ENCODE assay signal across 22 cellular contexts in the genomic region with DNA sequence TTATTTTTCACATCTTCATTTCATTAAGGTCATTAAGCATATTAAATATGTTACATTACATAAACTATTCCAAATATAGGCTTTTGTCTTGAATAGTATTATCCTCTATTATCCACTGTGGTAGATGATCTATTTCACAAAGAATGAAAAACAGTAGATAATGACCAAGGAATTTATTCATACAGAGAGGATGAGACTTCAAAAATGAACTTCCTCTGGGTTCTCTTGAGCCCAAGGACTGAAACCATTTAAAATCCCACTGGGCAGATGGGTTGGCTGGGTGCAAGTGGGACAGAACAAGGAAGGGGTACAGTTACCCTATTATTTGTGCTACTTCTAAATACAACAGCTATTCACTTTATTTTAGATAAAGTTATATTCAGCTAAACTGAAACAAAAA. TPM values are rescaled to one million over a fixed set of nuclear protein-coding genes. Genes with fewer than 3 reads are reported as not detected.
A peak's percentile ranks its signal among the peaks of the same experiment; 100 is the strongest.
DNase-seq lines count a peak whose midpoint lies in the region; ATAC-seq and TF ChIP-seq lines count a peak whose summit lies in the region.
"Had no signal": no experiment of that assay in that cellular context is flagged by ENCODE, and none has a peak within 500 bp of the region (broad histone marks: within the 10 kb centered on the region; RNA-seq: fewer than 3 reads in every experiment).

No MANE protein-coding gene starts in this region.

- H3K27me3 ChIP-seq in skeletal muscle satellite cell (ENCODE audit: control insufficient read depth, insufficient read depth, low read length), result no peaks in the 10 kb centered on the region
- H3K27me3 ChIP-seq: esophagus muscularis mucosa, ovary, right atrium auricular region, upper lobe of left lung had no signal

- no peaks in the 10 kb centered on the region for H3K9me3 ChIP-seq in skeletal muscle satellite cell (replicated peaks; ENCODE audit: low read length)
- H3K9me3 ChIP-seq: esophagus muscularis mucosa, ovary, right atrium auricular region, upper lobe of left lung had no signal

- H3K4me1 ChIP-seq in skeletal muscle satellite cell (ENCODE audit: control insufficient read depth, insufficient read depth, low read length), result peaks cover 58% of the 10 kb centered on the region
- H3K4me1 ChIP-seq: right atrium auricular region had no signal

- peak overlapping the region; percentile 44 for H3K4me2 ChIP-seq in skeletal muscle satellite cell (ENCODE audit: low read length)

- H3K9ac ChIP-seq in skeletal muscle satellite cell (ENCODE audit: low read depth, low read length), result no peak overlapping the region

- peak; percentile 82 for ATAC-seq in SK-N-SH treated with all-trans-retinoic acid at 6 μM for 48 hours
- ATAC-seq in HG03280 (IDR thresholded peaks at IDR 0.05; ENCODE audit: unreplicated experiment), result no peak
- ATAC-seq: activated CD8-positive, alpha-beta memory T cell treated with anti-CD3 and anti-CD28 coated beads, Interleukin-2, amount 10 ng/mL, durations not matched to agents 7 days and 5 days; CD8-positive, alpha-beta T cell; natural killer cell; T-helper 17 cell had no signal

- no peak overlapping the region for H3K4me3 ChIP-seq in fibroblast of pulmonary artery (replicated peaks; ENCODE audit: low read depth, low read length)
- no peak overlapping the region for H3K4me3 ChIP-seq in skeletal muscle satellite cell (ENCODE audit: low read length)
- H3K4me3 ChIP-seq: esophagus muscularis mucosa, ovary, right atrium auricular region, upper lobe of left lung had no signal

- no peaks in the 10 kb centered on the region for H3K36me3 ChIP-seq in skeletal muscle satellite cell (ENCODE audit: insufficient read depth, low read length)
- H3K36me3 ChIP-seq: esophagus muscularis mucosa, ovary, right atrium auricular region, upper lobe of left lung had no signal

- peak; percentile 81 for DNase-seq in EH (ENCODE audit: low read depth)
- peak; percentile 24 for DNase-seq in fibroblast of pulmonary artery (ENCODE audit: low read depth)
- DNase-seq in amygdala (lab: John Stamatoyannopoulos, UW), result no peak
- no peak for DNase-seq in stimulated activated CD4-positive, alpha-beta T cell treated with anti-CD3 and anti-CD28 coated beads, Interleukin-12 subunit alpha, Interleukin-12 subunit beta, amount 100 ng/mL, for 4 hours
- DNase-seq: activated CD4-positive, alpha-beta T cell treated with anti-CD3 and anti-CD28 coated beads, Interleukin-2, amount 10 ng/mL, durations not matched to agents 7 days and 5 days; activated CD8-positive, alpha-beta memory T cell treated with anti-CD3 and anti-CD28 coated beads, Interleukin-2, amount 10 ng/mL, durations not matched to agents 7 days and 5 days; activated naive CD4-positive, alpha-beta T cell treated with anti-CD3 and anti-CD28 coated beads, Interleukin-2, amount 50 U/mL, for 16 hours; CD8-positive, alpha-beta T cell; effector memory CD4-positive, alpha-beta T cell; mesendoderm; natural killer cell; NCI-H1417; NCI-H510A treated with DMSO at 0.1 percent for 48 hours; ovary; stimulated activated CD4-positive, alpha-beta T cell treated with anti-CD3 and anti-CD28 coated beads, Interleukin-15, amount 100 ng/mL, for 24 hours; T-helper 17 cell; upper lobe of left lung had no signal

- TF ChIP-seq CTCF in fibroblast of pulmonary artery (IDR thresholded peaks at IDR 0.05; ENCODE audit: low read length, missing control alignments), result no peak

TF ChIP-seq in SK-N-SH treated with all-trans-retinoic acid at 6 μM for 48 hours, 23 proteins besides CTCF, POLR2A, EP300 and RAD21:
- TF ChIP-seq RARB (CRISPR knock-in tag; IDR thresholded peaks at IDR 0.05) (no peak), ZFP3 (CRISPR knock-in tag; IDR thresholded peaks at IDR 0.05) (no peak), PPARA (CRISPR knock-in tag; IDR thresholded peaks at IDR 0.05; ENCODE audit: borderline replicate concordance) (no peak), ZNF70 (CRISPR knock-in tag; IDR thresholded peaks at IDR 0.05) (no peak), TOX (CRISPR knock-in tag; IDR thresholded peaks at IDR 0.05; ENCODE audit: borderline replicate concordance) (no peak), ESRRG (CRISPR knock-in tag; IDR thresholded peaks at IDR 0.05) (no peak), TCF4 (CRISPR knock-in tag; IDR thresholded peaks at IDR 0.05; ENCODE audit: borderline replicate concordance) (no peak), ARNTL (CRISPR knock-in tag; IDR thresholded peaks at IDR 0.05; ENCODE audit: borderline replicate concordance, low read depth) (no peak), ZC3H10 (CRISPR knock-in tag; IDR thresholded peaks at IDR 0.05) (no peak), ZFP30 (CRISPR knock-in tag; IDR thresholded peaks at IDR 0.05) (no peak), BACH2 (CRISPR knock-in tag; IDR thresholded peaks at IDR 0.05; ENCODE audit: borderline replicate concordance) (no peak), CSDC2 (CRISPR knock-in tag; IDR thresholded peaks at IDR 0.05) (no peak), OSR1 (CRISPR knock-in tag; IDR thresholded peaks at IDR 0.05) (no peak), GLIS3 (CRISPR knock-in tag; IDR thresholded peaks at IDR 0.05) (no peak), ISL1 (CRISPR knock-in tag; IDR thresholded peaks at IDR 0.05) (no peak; the same call in 1 of the 2 replicates), ZNF8 (CRISPR knock-in tag; IDR thresholded peaks at IDR 0.05) (no peak)
- TF ChIP-seq, protein P1, sequence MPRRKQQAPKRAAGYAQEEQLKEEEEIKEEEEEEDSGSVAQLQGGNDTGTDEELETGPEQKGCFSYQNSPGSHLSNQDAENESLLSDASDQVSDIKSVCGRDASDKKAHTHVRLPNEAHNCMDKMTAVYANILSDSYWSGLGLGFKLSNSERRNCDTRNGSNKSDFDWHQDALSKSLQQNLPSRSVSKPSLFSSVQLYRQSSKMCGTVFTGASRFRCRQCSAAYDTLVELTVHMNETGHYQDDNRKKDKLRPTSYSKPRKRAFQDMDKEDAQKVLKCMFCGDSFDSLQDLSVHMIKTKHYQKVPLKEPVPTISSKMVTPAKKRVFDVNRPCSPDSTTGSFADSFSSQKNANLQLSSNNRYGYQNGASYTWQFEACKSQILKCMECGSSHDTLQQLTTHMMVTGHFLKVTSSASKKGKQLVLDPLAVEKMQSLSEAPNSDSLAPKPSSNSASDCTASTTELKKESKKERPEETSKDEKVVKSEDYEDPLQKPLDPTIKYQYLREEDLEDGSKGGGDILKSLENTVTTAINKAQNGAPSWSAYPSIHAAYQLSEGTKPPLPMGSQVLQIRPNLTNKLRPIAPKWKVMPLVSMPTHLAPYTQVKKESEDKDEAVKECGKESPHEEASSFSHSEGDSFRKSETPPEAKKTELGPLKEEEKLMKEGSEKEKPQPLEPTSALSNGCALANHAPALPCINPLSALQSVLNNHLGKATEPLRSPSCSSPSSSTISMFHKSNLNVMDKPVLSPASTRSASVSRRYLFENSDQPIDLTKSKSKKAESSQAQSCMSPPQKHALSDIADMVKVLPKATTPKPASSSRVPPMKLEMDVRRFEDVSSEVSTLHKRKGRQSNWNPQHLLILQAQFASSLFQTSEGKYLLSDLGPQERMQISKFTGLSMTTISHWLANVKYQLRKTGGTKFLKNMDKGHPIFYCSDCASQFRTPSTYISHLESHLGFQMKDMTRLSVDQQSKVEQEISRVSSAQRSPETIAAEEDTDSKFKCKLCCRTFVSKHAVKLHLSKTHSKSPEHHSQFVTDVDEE (CRISPR knock-in tag; IDR thresholded peaks at IDR 0.05), result no peak
- TF ChIP-seq, protein P2, sequence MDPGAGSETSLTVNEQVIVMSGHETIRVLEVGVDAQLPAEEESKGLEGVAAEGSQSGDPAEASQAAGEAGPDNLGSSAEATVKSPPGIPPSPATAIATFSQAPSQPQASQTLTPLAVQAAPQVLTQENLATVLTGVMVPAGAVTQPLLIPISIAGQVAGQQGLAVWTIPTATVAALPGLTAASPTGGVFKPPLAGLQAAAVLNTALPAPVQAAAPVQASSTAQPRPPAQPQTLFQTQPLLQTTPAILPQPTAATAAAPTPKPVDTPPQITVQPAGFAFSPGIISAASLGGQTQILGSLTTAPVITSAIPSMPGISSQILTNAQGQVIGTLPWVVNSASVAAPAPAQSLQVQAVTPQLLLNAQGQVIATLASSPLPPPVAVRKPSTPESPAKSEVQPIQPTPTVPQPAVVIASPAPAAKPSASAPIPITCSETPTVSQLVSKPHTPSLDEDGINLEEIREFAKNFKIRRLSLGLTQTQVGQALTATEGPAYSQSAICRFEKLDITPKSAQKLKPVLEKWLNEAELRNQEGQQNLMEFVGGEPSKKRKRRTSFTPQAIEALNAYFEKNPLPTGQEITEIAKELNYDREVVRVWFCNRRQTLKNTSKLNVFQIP (CRISPR knock-in tag; IDR thresholded peaks at IDR 0.05; ENCODE audit: borderline replicate concordance, low read depth), result no peak
- TF ChIP-seq, protein P3, sequence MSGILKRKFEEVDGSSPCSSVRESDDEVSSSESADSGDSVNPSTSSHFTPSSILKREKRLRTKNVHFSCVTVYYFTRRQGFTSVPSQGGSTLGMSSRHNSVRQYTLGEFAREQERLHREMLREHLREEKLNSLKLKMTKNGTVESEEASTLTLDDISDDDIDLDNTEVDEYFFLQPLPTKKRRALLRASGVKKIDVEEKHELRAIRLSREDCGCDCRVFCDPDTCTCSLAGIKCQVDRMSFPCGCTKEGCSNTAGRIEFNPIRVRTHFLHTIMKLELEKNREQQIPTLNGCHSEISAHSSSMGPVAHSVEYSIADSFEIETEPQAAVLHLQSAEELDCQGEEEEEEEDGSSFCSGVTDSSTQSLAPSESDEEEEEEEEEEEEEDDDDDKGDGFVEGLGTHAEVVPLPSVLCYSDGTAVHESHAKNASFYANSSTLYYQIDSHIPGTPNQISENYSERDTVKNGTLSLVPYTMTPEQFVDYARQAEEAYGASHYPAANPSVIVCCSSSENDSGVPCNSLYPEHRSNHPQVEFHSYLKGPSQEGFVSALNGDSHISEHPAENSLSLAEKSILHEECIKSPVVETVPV (CRISPR knock-in tag; IDR thresholded peaks at IDR 0.05), result no peak
- TF ChIP-seq, protein P4, sequence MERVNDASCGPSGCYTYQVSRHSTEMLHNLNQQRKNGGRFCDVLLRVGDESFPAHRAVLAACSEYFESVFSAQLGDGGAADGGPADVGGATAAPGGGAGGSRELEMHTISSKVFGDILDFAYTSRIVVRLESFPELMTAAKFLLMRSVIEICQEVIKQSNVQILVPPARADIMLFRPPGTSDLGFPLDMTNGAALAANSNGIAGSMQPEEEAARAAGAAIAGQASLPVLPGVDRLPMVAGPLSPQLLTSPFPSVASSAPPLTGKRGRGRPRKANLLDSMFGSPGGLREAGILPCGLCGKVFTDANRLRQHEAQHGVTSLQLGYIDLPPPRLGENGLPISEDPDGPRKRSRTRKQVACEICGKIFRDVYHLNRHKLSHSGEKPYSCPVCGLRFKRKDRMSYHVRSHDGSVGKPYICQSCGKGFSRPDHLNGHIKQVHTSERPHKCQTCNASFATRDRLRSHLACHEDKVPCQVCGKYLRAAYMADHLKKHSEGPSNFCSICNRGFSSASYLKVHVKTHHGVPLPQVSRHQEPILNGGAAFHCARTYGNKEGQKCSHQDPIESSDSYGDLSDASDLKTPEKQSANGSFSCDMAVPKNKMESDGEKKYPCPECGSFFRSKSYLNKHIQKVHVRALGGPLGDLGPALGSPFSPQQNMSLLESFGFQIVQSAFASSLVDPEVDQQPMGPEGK (CRISPR knock-in tag; IDR thresholded peaks at IDR 0.05; ENCODE audit: borderline replicate concordance), result no peak

RNA-seq across cellular contexts. Expression of a gene that starts 33.0 kb away (rescaled TPM):
- 45.9 and 50.2 TPM in 2 replicates for total RNA-seq in skeletal muscle satellite cell (2012; rRNA removed)
- total RNA-seq: CD8-positive, alpha-beta T cell had no signal

Comparison
In these comparisons a context has a peak if more than half of its experiments do, and no peak if none do; other contexts are left out.
1. DNase-seq: peak in EH (single experiment) and fibroblast of pulmonary artery (single experiment); none in amygdala (0 of 56) and stimulated activated CD4-positive, alpha-beta T cell treated with anti-CD3 and anti-CD28 coated beads, Interleukin-12 subunit alpha, Interleukin-12 subunit beta, amount 100 ng/mL, for 4 hours (single experiment).